Comparison of ENCODE assay signal across 32 cellular contexts in the genomic region with DNA sequence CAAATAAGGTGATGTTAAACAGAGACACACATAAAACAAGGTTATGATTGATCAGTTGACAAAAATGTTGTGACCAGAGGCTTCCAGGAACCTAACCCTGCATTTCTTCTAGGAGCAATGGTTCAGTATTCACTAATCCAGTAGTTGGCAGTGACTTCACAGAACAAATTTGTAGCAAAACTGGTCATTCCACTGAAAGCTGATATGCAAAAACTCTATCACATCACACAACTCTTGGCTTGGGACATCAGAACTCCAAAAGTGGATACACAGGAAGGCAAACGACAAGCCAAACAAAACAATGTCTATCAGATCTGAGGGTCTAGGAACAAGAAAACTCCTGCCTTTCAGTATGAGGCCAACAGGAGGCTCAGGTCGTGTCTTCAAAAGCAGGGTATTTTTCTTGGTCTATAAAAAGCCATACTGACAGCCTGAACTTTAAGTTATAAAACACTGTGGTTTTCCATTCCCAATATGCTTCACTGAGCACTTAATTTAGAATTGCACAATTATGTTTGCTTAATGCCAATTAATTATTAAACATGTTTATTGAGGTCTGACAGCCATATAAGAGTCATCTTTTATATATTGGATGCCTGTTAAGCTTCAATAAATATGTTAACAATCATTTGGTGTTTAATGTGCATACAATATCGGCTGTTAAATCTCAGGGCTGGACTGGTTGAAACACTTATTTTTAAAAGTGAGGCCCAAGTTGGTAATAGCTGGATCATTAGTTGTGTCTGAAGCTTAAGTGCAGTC. TPM values are rescaled to one million over a fixed set of nuclear protein-coding genes. Genes with fewer than 3 reads are reported as not detected.
DNase-seq lines count a peak whose midpoint lies in the region; ATAC-seq and TF ChIP-seq lines count a peak whose summit lies in the region.
"Had no signal": no experiment of that assay in that cellular context is flagged by ENCODE, and none has a peak within 500 bp of the region (broad histone marks: within the 10 kb centered on the region; RNA-seq: fewer than 3 reads in every experiment).

No MANE protein-coding gene starts in this region.

- TF ChIP-seq CTCF in 22Rv1 (IDR thresholded peaks at IDR 0.05) (no peak), epithelial cell of esophagus (IDR thresholded peaks at IDR 0.05; ENCODE audit: insufficient read depth, low read depth, low read length, missing control alignments) (no peak), nephron progenitor cell (IDR thresholded peaks at IDR 0.05) (no peak)

- H3K27ac ChIP-seq in 22Rv1: peak overlapping the region; percentile 27
- H3K27ac ChIP-seq: pancreas, testis, vagina had no signal

- H3K9me3 Mint-ChIP-seq in nephron progenitor cell: peaks cover 19% of the 10 kb centered on the region
- H3K9me3 Mint-ChIP-seq in natural killer cell treated with Interleukin-12 subunit alpha and Interleukin-12 subunit beta and Interleukin-15 and Interleukin-18, amount 100 ng/mL, for 72 hours: no peaks in the 10 kb centered on the region
- H3K9me3 Mint-ChIP-seq: activated CD4-positive, alpha-beta T cell treated with anti-CD3 and anti-CD28 coated beads, Interleukin-2, amount 10 ng/mL, durations not matched to agents 24 days and 14 days; CD8-positive, alpha-beta T cell; effector memory CD8-positive, alpha-beta T cell; H9; T-cell; WTC11 had no signal

- H3K4me3 Mint-ChIP-seq in nephron progenitor cell: no peak overlapping the region
- no peak overlapping the region for H3K4me3 Mint-ChIP-seq in natural killer cell treated with Interleukin-12 subunit alpha and Interleukin-12 subunit beta and Interleukin-15 and Interleukin-18, amount 100 ng/mL, for 72 hours
- H3K4me3 Mint-ChIP-seq: activated CD4-positive, alpha-beta T cell treated with anti-CD3 and anti-CD28 coated beads, Interleukin-2, amount 10 ng/mL, durations not matched to agents 24 days and 14 days; activated naive CD8-positive, alpha-beta T cell; CD8-positive, alpha-beta T cell; effector memory CD8-positive, alpha-beta T cell; H9; T-cell; WTC11 had no signal

- peaks cover 31% of the 10 kb centered on the region for H3K36me3 Mint-ChIP-seq in nephron progenitor cell (ENCODE audit: low read depth)
- H3K36me3 Mint-ChIP-seq in natural killer cell treated with Interleukin-12 subunit alpha and Interleukin-12 subunit beta and Interleukin-15 and Interleukin-18, amount 100 ng/mL, for 72 hours: no peaks in the 10 kb centered on the region
- H3K36me3 Mint-ChIP-seq: activated naive CD8-positive, alpha-beta T cell; CD8-positive, alpha-beta T cell; T-cell; WTC11 had no signal

- peak; percentile 39; the same call in 1 of the 2 replicates for TF ChIP-seq EP300 in Ishikawa (IDR thresholded peaks at IDR 0.05; ENCODE audit: borderline replicate concordance)

- ATAC-seq in SK-N-SH treated with all-trans-retinoic acid at 6 μM for 48 hours: no peak
- no peak for ATAC-seq in natural killer cell treated with Interleukin-12 subunit alpha and Interleukin-12 subunit beta and Interleukin-15 and Interleukin-18, amount 100 ng/mL, for 72 hours
- ATAC-seq: CD8-positive, alpha-beta T cell; effector memory CD8-positive, alpha-beta T cell; esophagus mucosa; stimulated activated naive CD8-positive, alpha-beta T cell treated with anti-CD3 and anti-CD28 coated beads, Interleukin-15, Interleukin-2, amounts not matched to agents 100 U/mL and 50 U/mL, for 24 hours; T-cell; WTC11 had no signal

- peak overlapping the region; percentile 55 for H3K27ac Mint-ChIP-seq in nephron progenitor cell
- no peak overlapping the region for H3K27ac Mint-ChIP-seq in natural killer cell treated with Interleukin-12 subunit alpha and Interleukin-12 subunit beta and Interleukin-15 and Interleukin-18, amount 100 ng/mL, for 72 hours
- H3K27ac Mint-ChIP-seq: activated CD4-positive, alpha-beta T cell treated with anti-CD3 and anti-CD28 coated beads, Interleukin-2, amount 10 ng/mL, durations not matched to agents 24 days and 14 days; activated naive CD8-positive, alpha-beta T cell; CD8-positive, alpha-beta T cell; effector memory CD8-positive, alpha-beta T cell; H9; T-cell; WTC11 had no signal

- no peak for TF ChIP-seq RAD21 in Ishikawa (IDR thresholded peaks at IDR 0.05; ENCODE audit: low read depth)

- H3K4me1 Mint-ChIP-seq in nephron progenitor cell: peaks cover 20% of the 10 kb centered on the region
- no peaks in the 10 kb centered on the region for H3K4me1 Mint-ChIP-seq in natural killer cell treated with Interleukin-12 subunit alpha and Interleukin-12 subunit beta and Interleukin-15 and Interleukin-18, amount 100 ng/mL, for 72 hours (ENCODE audit: low read depth in 2 of 2)
- H3K4me1 Mint-ChIP-seq: activated CD4-positive, alpha-beta T cell treated with anti-CD3 and anti-CD28 coated beads, Interleukin-2, amount 10 ng/mL, durations not matched to agents 24 days and 14 days; T-cell had no signal

- DNase-seq in epithelial cell of esophagus (ENCODE audit: low read depth) (peak; percentile 56), nephron progenitor cell (no peak), SIG-M5 treated with dmso at 0.1 percent for 504 hours (lab: John Stamatoyannopoulos, UW; ENCODE audit: unreplicated experiment) (no peak), DMS 273 (lab: John Stamatoyannopoulos, UW; ENCODE audit: unreplicated experiment) (no peak)
- DNase-seq in natural killer cell treated with Interleukin-12 subunit alpha and Interleukin-12 subunit beta and Interleukin-15 and Interleukin-18, amount 100 ng/mL, for 72 hours (ENCODE audit: low spot score): no peak
- DNase-seq: activated CD4-positive, alpha-beta T cell treated with anti-CD3 and anti-CD28 coated beads, Interleukin-2, amount 10 ng/mL, durations not matched to agents 24 days and 14 days; activated effector memory CD4-positive, alpha-beta T cell treated with Interleukin-2 at 50 U/mL for 16 hours; CD8-positive, alpha-beta T cell; central memory CD4-positive, alpha-beta T cell; cortex of kidney; DMS153; effector memory CD8-positive, alpha-beta T cell; H9; MV-4-11; pancreas; RPMI8226; stimulated activated CD4-positive, alpha-beta T cell treated with anti-CD3 and anti-CD28 coated beads, Interleukin-1b, Interleukin-23, amount 100 ng/mL, for 48 hours; stimulated activated naive CD8-positive, alpha-beta T cell treated with anti-CD3 and anti-CD28 coated beads, Interleukin-15, Interleukin-2, amounts not matched to agents 100 U/mL and 50 U/mL, for 24 hours; T-cell had no signal

- no peak overlapping the region for H3K4me3 ChIP-seq in epithelial cell of esophagus (ENCODE audit: low read length)
- H3K4me3 ChIP-seq: pancreas, smooth muscle cell, testis, vagina had no signal

- H3K27me3 Mint-ChIP-seq in nephron progenitor cell (ENCODE audit: low read depth, poor library complexity): peaks cover 12% of the 10 kb centered on the region
- no peaks in the 10 kb centered on the region for H3K27me3 Mint-ChIP-seq in natural killer cell treated with Interleukin-12 subunit alpha and Interleukin-12 subunit beta and Interleukin-15 and Interleukin-18, amount 100 ng/mL, for 72 hours
- H3K27me3 Mint-ChIP-seq: activated CD4-positive, alpha-beta T cell treated with anti-CD3 and anti-CD28 coated beads, Interleukin-2, amount 10 ng/mL, durations not matched to agents 24 days and 14 days; activated naive CD8-positive, alpha-beta T cell; effector memory CD8-positive, alpha-beta T cell; T-cell had no signal

TF ChIP-seq in Ishikawa, 13 proteins besides CTCF, POLR2A, EP300 and RAD21 (continues in another document):
- TF ChIP-seq YY1 (IDR thresholded peaks at IDR 0.05; ENCODE audit: low read depth) (no peak), CEBPB (IDR thresholded peaks at IDR 0.05) (peak; percentile 69), TCF12 (IDR thresholded peaks at IDR 0.05; ENCODE audit: low read depth) (no peak)

TF ChIP-seq in SK-N-SH treated with all-trans-retinoic acid at 6 μM for 48 hours, 23 proteins besides CTCF, POLR2A, EP300 and RAD21 (continues in another document):
- TF ChIP-seq PPARA (CRISPR knock-in tag; IDR thresholded peaks at IDR 0.05; ENCODE audit: borderline replicate concordance): no peak
- TF ChIP-seq ISL1 (CRISPR knock-in tag; IDR thresholded peaks at IDR 0.05): no peak
- TF ChIP-seq, protein P1, sequence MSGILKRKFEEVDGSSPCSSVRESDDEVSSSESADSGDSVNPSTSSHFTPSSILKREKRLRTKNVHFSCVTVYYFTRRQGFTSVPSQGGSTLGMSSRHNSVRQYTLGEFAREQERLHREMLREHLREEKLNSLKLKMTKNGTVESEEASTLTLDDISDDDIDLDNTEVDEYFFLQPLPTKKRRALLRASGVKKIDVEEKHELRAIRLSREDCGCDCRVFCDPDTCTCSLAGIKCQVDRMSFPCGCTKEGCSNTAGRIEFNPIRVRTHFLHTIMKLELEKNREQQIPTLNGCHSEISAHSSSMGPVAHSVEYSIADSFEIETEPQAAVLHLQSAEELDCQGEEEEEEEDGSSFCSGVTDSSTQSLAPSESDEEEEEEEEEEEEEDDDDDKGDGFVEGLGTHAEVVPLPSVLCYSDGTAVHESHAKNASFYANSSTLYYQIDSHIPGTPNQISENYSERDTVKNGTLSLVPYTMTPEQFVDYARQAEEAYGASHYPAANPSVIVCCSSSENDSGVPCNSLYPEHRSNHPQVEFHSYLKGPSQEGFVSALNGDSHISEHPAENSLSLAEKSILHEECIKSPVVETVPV (CRISPR knock-in tag; IDR thresholded peaks at IDR 0.05): no peak
- TF ChIP-seq, protein P2, sequence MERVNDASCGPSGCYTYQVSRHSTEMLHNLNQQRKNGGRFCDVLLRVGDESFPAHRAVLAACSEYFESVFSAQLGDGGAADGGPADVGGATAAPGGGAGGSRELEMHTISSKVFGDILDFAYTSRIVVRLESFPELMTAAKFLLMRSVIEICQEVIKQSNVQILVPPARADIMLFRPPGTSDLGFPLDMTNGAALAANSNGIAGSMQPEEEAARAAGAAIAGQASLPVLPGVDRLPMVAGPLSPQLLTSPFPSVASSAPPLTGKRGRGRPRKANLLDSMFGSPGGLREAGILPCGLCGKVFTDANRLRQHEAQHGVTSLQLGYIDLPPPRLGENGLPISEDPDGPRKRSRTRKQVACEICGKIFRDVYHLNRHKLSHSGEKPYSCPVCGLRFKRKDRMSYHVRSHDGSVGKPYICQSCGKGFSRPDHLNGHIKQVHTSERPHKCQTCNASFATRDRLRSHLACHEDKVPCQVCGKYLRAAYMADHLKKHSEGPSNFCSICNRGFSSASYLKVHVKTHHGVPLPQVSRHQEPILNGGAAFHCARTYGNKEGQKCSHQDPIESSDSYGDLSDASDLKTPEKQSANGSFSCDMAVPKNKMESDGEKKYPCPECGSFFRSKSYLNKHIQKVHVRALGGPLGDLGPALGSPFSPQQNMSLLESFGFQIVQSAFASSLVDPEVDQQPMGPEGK (CRISPR knock-in tag; IDR thresholded peaks at IDR 0.05; ENCODE audit: borderline replicate concordance): no peak
- TF ChIP-seq CSDC2 (CRISPR knock-in tag; IDR thresholded peaks at IDR 0.05): no peak
- no peak for TF ChIP-seq ESRRG (CRISPR knock-in tag; IDR thresholded peaks at IDR 0.05)
- no peak for TF ChIP-seq ZNF8 (CRISPR knock-in tag; IDR thresholded peaks at IDR 0.05)
- TF ChIP-seq OSR1 (CRISPR knock-in tag; IDR thresholded peaks at IDR 0.05): no peak
- no peak for TF ChIP-seq BACH2 (CRISPR knock-in tag; IDR thresholded peaks at IDR 0.05; ENCODE audit: borderline replicate concordance)

RNA-seq across cellular contexts. Expression of gene SOD3, which starts 45.6 kb away (rescaled TPM):
- not detected for total RNA-seq in natural killer cell treated with Interleukin-12 subunit alpha and Interleukin-12 subunit beta and Interleukin-15 and Interleukin-18, amount 100 ng/mL, for 72 hours
- total RNA-seq: activated CD4-positive, alpha-beta T cell treated with anti-CD3 and anti-CD28 coated beads, Interleukin-2, amount 10 ng/mL, durations not matched to agents 24 days and 14 days; activated CD8-positive, alpha-beta memory T cell treated with anti-CD3 and anti-CD28 coated beads for 36 hours; CD8-positive, alpha-beta T cell; frontal cortex; LHCN-M2; SK-MEL-5 had no signal
